Comparison of ENCODE assay signal across 12 cellular contexts in the genomic region with DNA sequence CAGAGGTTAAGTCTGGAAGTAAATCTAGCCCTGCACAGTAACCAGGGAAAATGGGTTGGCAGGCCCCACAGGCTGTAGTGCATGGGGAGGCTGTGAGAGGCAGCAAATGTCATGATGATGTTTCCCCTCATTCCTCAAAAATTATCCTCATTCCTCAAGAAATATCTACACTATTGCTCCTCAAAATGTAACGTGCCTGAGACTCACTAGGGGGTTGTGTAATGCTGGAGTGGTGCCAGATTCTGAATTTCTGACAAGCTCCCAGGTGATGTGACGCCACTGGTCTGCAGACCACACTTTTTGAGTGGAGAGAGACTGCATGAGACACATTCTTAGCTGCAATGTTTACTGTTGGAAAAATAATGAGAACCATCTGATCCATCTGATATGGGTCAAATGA. TPM values are rescaled to one million over a fixed set of nuclear protein-coding genes. Genes with fewer than 3 reads are reported as not detected.
DNase-seq lines count a peak whose midpoint lies in the region; ATAC-seq, FAIRE-seq and TF ChIP-seq lines count a peak whose summit lies in the region.
"Had no signal": no experiment of that assay in that cellular context is flagged by ENCODE, and none has a peak within 500 bp of the region (broad histone marks: within the 10 kb centered on the region; RNA-seq: fewer than 3 reads in every experiment).

No MANE protein-coding gene starts in this region.

- no peak overlapping the region for H2AFZ ChIP-seq in HepG2 (ENCODE audit: low read length)

- BruUV-seq in HepG2 (replicated peaks; lab: Mats Ljungman, UMichigan): no TSS peak

- no peaks in the 10 kb centered on the region for H3K36me3 Mint-ChIP-seq in type B pancreatic cell

- WGBS in HepG2 (ENCODE audit: low lambda C conversion rate): 3% methylated on average over 2 of the region's 2 CpGs
- WGBS in right lobe of liver (ENCODE audit: insufficient coverage, low coverage, low lambda C conversion rate, missing lambda C conversion rate): 7% methylated on average over 2 of the region's 2 CpGs
- 20 to 72% methylated on average over 1 to 2 of the region's 2 CpGs for whole genome bisulfite sequencing in gastroesophageal sphincter (ENCODE audit: low coverage in 1 of 2), 2 donors

- H3K9me3 ChIP-seq in HepG2 (ENCODE audit: low read length): no peaks in the 10 kb centered on the region
- H3K9me3 ChIP-seq in right lobe of liver: no peaks in the 10 kb centered on the region
- H3K9me3 ChIP-seq in gastroesophageal sphincter: no peaks in the 10 kb centered on the region
- H3K9me3 ChIP-seq: upper lobe of right lung had no signal

- H3K79me2 ChIP-seq in HepG2 (ENCODE audit: insufficient read depth, low read length): no peaks in the 10 kb centered on the region

- intact Hi-C loops in HepG2 (cut with micrococcal nuclease; ENCODE audit: unreplicated experiment) (no loop called here), right lobe of liver (cut with DNase I) (no loop called here)

- FAIRE-seq in HepG2 (lab: Jason Lieb, UNC): no peak

- peaks cover 21% of the 10 kb centered on the region for H3K4me1 ChIP-seq in HepG2 (ENCODE audit: insufficient read depth, low read length)
- H3K4me1 ChIP-seq in right lobe of liver: peaks cover 0 to 3% (median 0%) of the 10 kb centered on the region in 4 donors
- H3K4me1 ChIP-seq in gastroesophageal sphincter: peaks cover 0 to 30% (median 6%) of the 10 kb centered on the region in 3 donors

- no peak overlapping the region for H3K9ac ChIP-seq in HepG2 (ENCODE audit: insufficient read depth, low read depth, low read length)

- no peak for ATAC-seq in HepG2
- no peak for ATAC-seq in right lobe of liver
- peak; percentile 63 for ATAC-seq in gastroesophageal sphincter
- no peak for ATAC-seq in GM19023 (IDR thresholded peaks at IDR 0.05; ENCODE audit: unreplicated experiment)
- ATAC-seq: activated CD8-positive, alpha-beta T cell treated with anti-CD3 and anti-CD28 coated beads for 36 hours had no signal

- POLR2A ChIA-PET in HepG2 (lab: Yijun Ruan, JAX): no interaction called here

- peak overlapping the region; percentile 91 for H3K4me3 Mint-ChIP-seq in type B pancreatic cell

- no peak for TF ChIP-seq RAD21 in HepG2 (CRISPR knock-in tag; IDR thresholded peaks at IDR 0.05)

- H4K20me1 ChIP-seq in HepG2 (ENCODE audit: insufficient read depth, low read length): no peaks in the 10 kb centered on the region

- peaks cover 26% of the 10 kb centered on the region for H3K27me3 Mint-ChIP-seq in type B pancreatic cell

- TF ChIP-seq EP300 in HepG2 (IDR thresholded peaks at IDR 0.05; ENCODE audit: low read depth in 2 of 2, low read length in 2 of 2): no peak
- TF ChIP-seq EP300 in HepG2 (CRISPR knock-in tag; IDR thresholded peaks at IDR 0.05; ENCODE audit: borderline replicate concordance): no peak
- no peak for TF ChIP-seq EP300 in gastroesophageal sphincter (IDR thresholded peaks at IDR 0.05)

- H3K27ac Mint-ChIP-seq in type B pancreatic cell: no peak overlapping the region
- H3K27ac Mint-ChIP-seq: activated CD8-positive, alpha-beta T cell treated with anti-CD3 and anti-CD28 coated beads for 36 hours had no signal

- peaks cover 5% of the 10 kb centered on the region for H3K9me3 Mint-ChIP-seq in type B pancreatic cell
- H3K9me3 Mint-ChIP-seq: activated CD8-positive, alpha-beta T cell treated with anti-CD3 and anti-CD28 coated beads for 36 hours had no signal

- CTCF ChIA-PET in HepG2 (lab: Yijun Ruan, JAX; ENCODE audit: low intra/inter-chr PET ratio, low total read pairs): no interaction called here

- H3K27ac ChIP-seq in HepG2 (ENCODE audit: extremely low read length, insufficient read depth, low read length) (no peak overlapping the region), right lobe of liver (no peak overlapping the region), VCaP (peak overlapping the region; percentile 82; the same call in 1 of the 2 replicates), gastroesophageal sphincter (no peak overlapping the region)
- H3K27ac ChIP-seq: upper lobe of right lung had no signal

- no peak overlapping the region for H3K4me2 ChIP-seq in HepG2 (ENCODE audit: low read depth, low read length)

- H3K4me3 ChIP-seq in HepG2 (replicated peaks in 1 of 3; ENCODE audit: insufficient read depth in 1 of 3, low read depth in 2 of 3, low read length in 3 of 3): 0 out of 6 replicates have a peak overlapping the region, but pooled peaks of 1 of the 3 experiments have one; percentile 73
- no peak overlapping the region for H3K4me3 ChIP-seq in right lobe of liver
- no peak overlapping the region for H3K4me3 ChIP-seq in gastroesophageal sphincter

- in situ Hi-C loops in HepG2 (cut with HindIII; ENCODE audit: extremely low pct_ligation_motif_present, low pct_unique_long_range_greater_than_20kb): no loop called here

- H3K36me3 ChIP-seq in HepG2 (replicated peaks in 1 of 2; ENCODE audit: control insufficient read depth in 1 of 2, insufficient read depth in 2 of 2, low read length in 2 of 2) (no peaks in the 10 kb centered on the region), right lobe of liver (no peaks in the 10 kb centered on the region), gastroesophageal sphincter (peaks cover 0 to 23% of the 10 kb centered on the region in 2 donors)
- H3K36me3 ChIP-seq: upper lobe of right lung had no signal

- TF ChIP-seq POLR2A in HepG2 (IDR thresholded peaks at IDR 0.05; ENCODE audit: insufficient read depth in 1 of 2, low read depth in 2 of 2, low read length in 2 of 2) (no peak), right lobe of liver (IDR thresholded peaks at IDR 0.05) (no peak), gastroesophageal sphincter (IDR thresholded peaks at IDR 0.05) (no peak)

- DNase-seq in HepG2 (ENCODE audit: low spot score): no peak
- DNase-seq in right lobe of liver: no peak
- DNase-seq in type B pancreatic cell (ENCODE audit: extremely low spot score, unreplicated experiment): no peak
- no peak for DNase-seq in NCI-H2171 (lab: John Stamatoyannopoulos, UW)
- DNase-seq in NCI-H1436 (lab: John Stamatoyannopoulos, UW): no peak
- DNase-seq: activated CD8-positive, alpha-beta T cell treated with anti-CD3 and anti-CD28 coated beads for 36 hours; NCI-H2081 treated with DMSO at 0.1 percent for 48 hours; upper lobe of right lung had no signal

- peaks cover 3 to 35% of the 10 kb centered on the region in 2 experiments; a peak in 4 of 5 replicates for H3K27me3 ChIP-seq in HepG2 (ENCODE audit: control insufficient read depth in 1 of 2, insufficient read depth in 2 of 2, low read length in 2 of 2)
- no peaks in the 10 kb centered on the region for H3K27me3 ChIP-seq in right lobe of liver
- no peaks in the 10 kb centered on the region for H3K27me3 ChIP-seq in gastroesophageal sphincter
- H3K27me3 ChIP-seq: upper lobe of right lung had no signal

- peaks cover 7% of the 10 kb centered on the region for H3K4me1 Mint-ChIP-seq in type B pancreatic cell (ENCODE audit: unreplicated experiment)

- TF ChIP-seq CTCF in HepG2 (CRISPR knock-in tag; IDR thresholded peaks at IDR 0.05) (no peak), right lobe of liver (IDR thresholded peaks at IDR 0.05) (no peak), VCaP (conservative IDR thresholded peaks at IDR 0.05) (no peak), gastroesophageal sphincter (IDR thresholded peaks at IDR 0.05) (no peak), type B pancreatic cell (conservative IDR thresholded peaks at IDR 0.05) (no peak)

RNA-seq across cellular contexts. Expression of a gene that starts 1.2 kb away (rescaled TPM):
- total RNA-seq in HepG2 (2016; rRNA removed; fragmentation: Illumina TruSeq; extraction: Trizol): 0.83 and 0.91 TPM in 2 replicates
- 0.53 and 0.81 TPM in 2 replicates for total RNA-seq in HepG2 (2016; cell fraction: cytosol; rRNA removed; fragmentation: Illumina TruSeq; extraction: Trizol; ENCODE audit: low read depth)
- total RNA-seq in HepG2 (2016; cell fraction: insoluble cytoplasmic fraction; rRNA removed; fragmentation: Illumina TruSeq; extraction: Trizol): 0.37 and 1.2 TPM in 2 replicates
- 0.62 and 0.65 TPM in 2 replicates for total RNA-seq in HepG2 (2016; cell fraction: membrane; rRNA removed; fragmentation: Illumina TruSeq; extraction: Trizol)
- total RNA-seq in HepG2 (2016; cell fraction: nucleus; rRNA removed; fragmentation: Illumina TruSeq; extraction: Trizol): 2.3 and 3.0 TPM in 2 replicates
- polyA plus RNA-seq in HepG2 (2011; rRNA removed): 1.8 and 2.4 TPM in 2 replicates
- polyA plus RNA-seq in HepG2 (2011; cell fraction: cytosol; rRNA removed): 0.40 and 0.73 TPM in 2 replicates
- polyA plus RNA-seq in HepG2 (2011; cell fraction: nucleus; rRNA removed): 8.8 and 12.8 TPM in 2 replicates
- polyA plus RNA-seq in HepG2 (2012): 1.4 and 1.5 TPM in 2 replicates
- 0.20 and 0.42 TPM in 2 replicates for polyA plus RNA-seq in HepG2 (2016; cell fraction: cytosol; fragmentation: Illumina TruSeq; extraction: Trizol; ENCODE audit: low read depth)
- 0.34 and 0.46 TPM in 2 replicates for polyA plus RNA-seq in HepG2 (2016; cell fraction: insoluble cytoplasmic fraction; fragmentation: Illumina TruSeq; extraction: Trizol; ENCODE audit: low read depth)
- 0.26 and 0.42 TPM in 2 replicates for polyA plus RNA-seq in HepG2 (2016; cell fraction: membrane; fragmentation: Illumina TruSeq; extraction: Trizol; ENCODE audit: low read depth)
- 4.1 and 6.3 TPM in 2 replicates for polyA plus RNA-seq in HepG2 (2016; cell fraction: nucleus; fragmentation: Illumina TruSeq; extraction: Trizol; ENCODE audit: insufficient read depth, low read depth)
- polyA minus RNA-seq in HepG2 (2011; rRNA and poly(A)+ RNA removed; ENCODE audit: low replicate concordance): 2.6 and 21.0 TPM in 2 replicates
- 0.49 TPM in 1 of 2 replicates, not detected in the other for polyA minus RNA-seq in HepG2 (2011; cell fraction: cytosol; rRNA and poly(A)+ RNA removed)
- 3.4 and 4.4 TPM in 2 replicates for polyA minus RNA-seq in HepG2 (2011; cell fraction: nucleus; rRNA and poly(A)+ RNA removed)
- 1 to 10 TPM; 1.3 to 2.5 (median 1.8) TPM for total RNA-seq in right lobe of liver
- total RNA-seq in gastroesophageal sphincter: 10 to 100 TPM in 1 of 4 donors, 1 to 10 TPM in 3; 5.1 to 10.8 (median 7.8) TPM
- 3.8 and 7.8 TPM in 2 replicates for total RNA-seq in type B pancreatic cell (ENCODE audit: low replicate concordance)

RNA-seq across cellular contexts. Expression of a gene that starts 12.9 kb away (rescaled TPM):
- not detected in 2 replicates for total RNA-seq in HepG2 (2016; rRNA removed; fragmentation: Illumina TruSeq; extraction: Trizol)
- not detected in 2 replicates for total RNA-seq in HepG2 (2016; cell fraction: cytosol; rRNA removed; fragmentation: Illumina TruSeq; extraction: Trizol; ENCODE audit: low read depth)
- not detected in 2 replicates for total RNA-seq in HepG2 (2016; cell fraction: insoluble cytoplasmic fraction; rRNA removed; fragmentation: Illumina TruSeq; extraction: Trizol)
- not detected in 2 replicates for total RNA-seq in HepG2 (2016; cell fraction: membrane; rRNA removed; fragmentation: Illumina TruSeq; extraction: Trizol)
- total RNA-seq in HepG2 (2016; cell fraction: nucleus; rRNA removed; fragmentation: Illumina TruSeq; extraction: Trizol): not detected in 2 replicates
- polyA plus RNA-seq in HepG2 (2011; rRNA removed): not detected in 2 replicates
- polyA plus RNA-seq in HepG2 (2011; cell fraction: cytosol; rRNA removed): not detected in 2 replicates
- not detected in 2 replicates for polyA plus RNA-seq in HepG2 (2011; cell fraction: nucleus; rRNA removed)
- not detected in 2 replicates for polyA plus RNA-seq in HepG2 (2012)
- not detected in 2 replicates for polyA plus RNA-seq in HepG2 (2016; cell fraction: cytosol; fragmentation: Illumina TruSeq; extraction: Trizol; ENCODE audit: low read depth)
- not detected in 2 replicates for polyA plus RNA-seq in HepG2 (2016; cell fraction: insoluble cytoplasmic fraction; fragmentation: Illumina TruSeq; extraction: Trizol; ENCODE audit: low read depth)
- polyA plus RNA-seq in HepG2 (2016; cell fraction: membrane; fragmentation: Illumina TruSeq; extraction: Trizol; ENCODE audit: low read depth): not detected in 2 replicates
- polyA plus RNA-seq in HepG2 (2016; cell fraction: nucleus; fragmentation: Illumina TruSeq; extraction: Trizol; ENCODE audit: insufficient read depth, low read depth): not detected in 2 replicates
- polyA minus RNA-seq in HepG2 (2011; rRNA and poly(A)+ RNA removed; ENCODE audit: low replicate concordance): not detected in 2 replicates
- not detected in 2 replicates for polyA minus RNA-seq in HepG2 (2011; cell fraction: cytosol; rRNA and poly(A)+ RNA removed)
- polyA minus RNA-seq in HepG2 (2011; cell fraction: nucleus; rRNA and poly(A)+ RNA removed): not detected in 2 replicates
- under 1 TPM in 5 of 6 experiments, not detected in 1; 0.12 to 0.73 (median 0.55) TPM for total RNA-seq in right lobe of liver
- 10 to 100 TPM in 1 of 4 donors, 1 to 10 TPM in 3; 1.6 to 16.2 (median 3.7) TPM for total RNA-seq in gastroesophageal sphincter
- total RNA-seq in type B pancreatic cell (ENCODE audit: low replicate concordance): not detected in 2 replicates
- total RNA-seq: activated CD8-positive, alpha-beta T cell treated with anti-CD3 and anti-CD28 coated beads for 36 hours; SK-MEL-5 had no signal

RNA-seq across cellular contexts. Expression of a gene that starts 53.9 kb away (rescaled TPM):
- total RNA-seq in HepG2 (2016; rRNA removed; fragmentation: Illumina TruSeq; extraction: Trizol) (0.02 TPM in 1 of 2 replicates, not detected in the other), right lobe of liver (not detected), gastroesophageal sphincter (under 1 TPM in 1 of 4 donors, not detected in 3; 0.12 TPM), type B pancreatic cell (ENCODE audit: low replicate concordance) (not detected in 2 replicates)
- not detected in 2 replicates for total RNA-seq in HepG2 (2016; cell fraction: cytosol; rRNA removed; fragmentation: Illumina TruSeq; extraction: Trizol; ENCODE audit: low read depth)
- total RNA-seq in HepG2 (2016; cell fraction: insoluble cytoplasmic fraction; rRNA removed; fragmentation: Illumina TruSeq; extraction: Trizol): not detected in 2 replicates
- total RNA-seq in HepG2 (2016; cell fraction: membrane; rRNA removed; fragmentation: Illumina TruSeq; extraction: Trizol): 0.03 TPM in 1 of 2 replicates, not detected in the other
- total RNA-seq in HepG2 (2016; cell fraction: nucleus; rRNA removed; fragmentation: Illumina TruSeq; extraction: Trizol): not detected in 2 replicates
- polyA plus RNA-seq in HepG2 (2011; rRNA removed): not detected in 2 replicates
- polyA plus RNA-seq in HepG2 (2011; cell fraction: cytosol; rRNA removed): 0.01 TPM in 1 of 2 replicates, not detected in the other
- not detected in 2 replicates for polyA plus RNA-seq in HepG2 (2011; cell fraction: nucleus; rRNA removed)
- not detected in 2 replicates for polyA plus RNA-seq in HepG2 (2012)
- not detected in 2 replicates for polyA plus RNA-seq in HepG2 (2016; cell fraction: cytosol; fragmentation: Illumina TruSeq; extraction: Trizol; ENCODE audit: low read depth)
- not detected in 2 replicates for polyA plus RNA-seq in HepG2 (2016; cell fraction: insoluble cytoplasmic fraction; fragmentation: Illumina TruSeq; extraction: Trizol; ENCODE audit: low read depth)
- polyA plus RNA-seq in HepG2 (2016; cell fraction: membrane; fragmentation: Illumina TruSeq; extraction: Trizol; ENCODE audit: low read depth): not detected in 2 replicates
- polyA plus RNA-seq in HepG2 (2016; cell fraction: nucleus; fragmentation: Illumina TruSeq; extraction: Trizol; ENCODE audit: insufficient read depth, low read depth): not detected in 2 replicates
- polyA minus RNA-seq in HepG2 (2011; rRNA and poly(A)+ RNA removed; ENCODE audit: low replicate concordance): not detected in 2 replicates
- polyA minus RNA-seq in HepG2 (2011; cell fraction: cytosol; rRNA and poly(A)+ RNA removed): not detected in 2 replicates
- 0.13 TPM in 1 of 2 replicates, not detected in the other for polyA minus RNA-seq in HepG2 (2011; cell fraction: nucleus; rRNA and poly(A)+ RNA removed)
- total RNA-seq: upper lobe of right lung had no signal

RNA-seq across cellular contexts. Expression of a gene that starts 55.3 kb away (rescaled TPM):
- total RNA-seq in HepG2 (2016; rRNA removed; fragmentation: Illumina TruSeq; extraction: Trizol) (60.0 and 73.6 TPM in 2 replicates), right lobe of liver (10 to 100 TPM; 75.1 to 97.2 (median 87.7) TPM), gastroesophageal sphincter (100 to 1,000 TPM; 127 to 228 (median 154) TPM), type B pancreatic cell (ENCODE audit: low replicate concordance) (36.4 and 45.4 TPM in 2 replicates)
- total RNA-seq in HepG2 (2016; cell fraction: cytosol; rRNA removed; fragmentation: Illumina TruSeq; extraction: Trizol; ENCODE audit: low read depth): 23.0 and 23.3 TPM in 2 replicates
- total RNA-seq in HepG2 (2016; cell fraction: insoluble cytoplasmic fraction; rRNA removed; fragmentation: Illumina TruSeq; extraction: Trizol): 59.0 and 65.1 TPM in 2 replicates
- 67.6 and 70.6 TPM in 2 replicates for total RNA-seq in HepG2 (2016; cell fraction: membrane; rRNA removed; fragmentation: Illumina TruSeq; extraction: Trizol)
- 43.1 and 45.5 TPM in 2 replicates for total RNA-seq in HepG2 (2016; cell fraction: nucleus; rRNA removed; fragmentation: Illumina TruSeq; extraction: Trizol)
- polyA plus RNA-seq in HepG2 (2011; rRNA removed): 71.5 and 77.4 TPM in 2 replicates
- polyA plus RNA-seq in HepG2 (2011; cell fraction: cytosol; rRNA removed): 62.0 and 65.1 TPM in 2 replicates
- polyA plus RNA-seq in HepG2 (2011; cell fraction: nucleus; rRNA removed): 124 and 143 TPM in 2 replicates
- 44.3 and 55.5 TPM in 2 replicates for polyA plus RNA-seq in HepG2 (2012)
- polyA plus RNA-seq in HepG2 (2016; cell fraction: cytosol; fragmentation: Illumina TruSeq; extraction: Trizol; ENCODE audit: low read depth): 24.0 and 28.0 TPM in 2 replicates
- polyA plus RNA-seq in HepG2 (2016; cell fraction: insoluble cytoplasmic fraction; fragmentation: Illumina TruSeq; extraction: Trizol; ENCODE audit: low read depth): 87.5 and 94.5 TPM in 2 replicates
- polyA plus RNA-seq in HepG2 (2016; cell fraction: membrane; fragmentation: Illumina TruSeq; extraction: Trizol; ENCODE audit: low read depth): 57.3 and 59.6 TPM in 2 replicates
- 64.9 and 69.6 TPM in 2 replicates for polyA plus RNA-seq in HepG2 (2016; cell fraction: nucleus; fragmentation: Illumina TruSeq; extraction: Trizol; ENCODE audit: insufficient read depth, low read depth)
- 62.1 and 126 TPM in 2 replicates for polyA minus RNA-seq in HepG2 (2011; rRNA and poly(A)+ RNA removed; ENCODE audit: low replicate concordance)
- polyA minus RNA-seq in HepG2 (2011; cell fraction: cytosol; rRNA and poly(A)+ RNA removed): 57.0 and 66.2 TPM in 2 replicates
- 75.8 and 87.4 TPM in 2 replicates for polyA minus RNA-seq in HepG2 (2011; cell fraction: nucleus; rRNA and poly(A)+ RNA removed)
